ENCODE assay signal across 8 cellular contexts in genomic region chr16:29745126-29745852, GRCh38. TPM values are rescaled to one million over a fixed set of nuclear protein-coding genes. Genes with fewer than 3 reads are reported as not detected.
DNase-seq lines count a peak whose midpoint lies in the region; ATAC-seq and TF ChIP-seq lines count a peak whose summit lies in the region.

No MANE protein-coding gene starts in this region.

- POLR2A ChIA-PET in activated B cell treated with CpG ODN at 0.5 μM for 24 hours (lab: Charles Lee) = interaction anchor here (0.5 to 1.2 kb wide), 10 partner anchors 9 to 181 kb away, joined by 3 to 5 read pairs (median 4); partner anchors contain the start of genes KCTD13, KIF22 and ZG16

- H3K4me3 ChIP-seq in gastroesophageal sphincter (peak overlapping the region; percentile 17 to 42), thyroid gland (replicated peaks in 1 of 3) (peak overlapping the region in 1 of 3 donors; percentile 9)

- peak overlapping the region; percentile 96 for H3K27ac Mint-ChIP-seq in activated B cell treated with CpG ODN at 0.5 μM for 24 hours

- WGBS in gastroesophageal sphincter (ENCODE audit: low coverage in 1 of 2), 2 donors = 59 to 70% methylated on average over 3 to 4 of the region's 16 CpGs
- WGBS in thyroid gland, 2 donors = 85 to 86% methylated on average over 16 of the region's 16 CpGs

- peaks cover 47% of the 10 kb centered on the region for H3K36me3 Mint-ChIP-seq in activated B cell treated with CpG ODN at 0.5 μM for 24 hours (ENCODE audit: low read depth)

- ATAC-seq in GM18520 (IDR thresholded peaks at IDR 0.05; ENCODE audit: unreplicated experiment) = peak; percentile 5
- peak; percentile 49 for ATAC-seq in HG03025 (IDR thresholded peaks at IDR 0.05; ENCODE audit: low FRiP score, unreplicated experiment)
- peak; percentile 70 for ATAC-seq in activated B cell treated with CpG ODN at 0.5 μM for 24 hours (ENCODE audit: low read depth)
- ATAC-seq in gastroesophageal sphincter = no peak
- no peak for ATAC-seq in HG03095 (IDR thresholded peaks at IDR 0.05; ENCODE audit: unreplicated experiment)

- no peaks in the 10 kb centered on the region for H3K9me3 ChIP-seq in gastroesophageal sphincter
- H3K9me3 ChIP-seq in thyroid gland = no peaks in the 10 kb centered on the region

- intact Hi-C loops in activated B cell treated with CpG ODN at 0.5 μM for 24 hours (cut with micrococcal nuclease) = loop anchor here (2.0 to 5.0 kb wide), 2 partner anchors 44 to 217 kb away; partner anchors contain the start of gene TMEM219
- intact Hi-C loops in thyroid gland (cut with DNase I) = no loop called here

- H3K27ac ChIP-seq in gastroesophageal sphincter = peak overlapping the region in 1 of 4 donors; percentile 42
- H3K27ac ChIP-seq in thyroid gland = no peak overlapping the region

- no peaks in the 10 kb centered on the region for H3K9me3 Mint-ChIP-seq in activated B cell treated with CpG ODN at 0.5 μM for 24 hours

- CTCF ChIA-PET in activated B cell treated with CpG ODN at 0.5 μM for 24 hours (lab: Charles Lee) = interaction anchor here (1.1 kb wide), 1 partner anchor 43 kb away, joined by 4 read pairs; no protein-coding TSS in a partner anchor

- DNase-seq in activated B cell treated with CpG ODN at 0.5 μM for 24 hours (peak; percentile 47), DMS79 (lab: John Stamatoyannopoulos, UW) (no peak), thyroid gland (no peak)
- DNase-seq in stimulated activated CD8-positive, alpha-beta memory T cell treated with anti-CD3 and anti-CD28 coated beads, Interleukin-4, amount 100 ng/mL, for 48 hours = peak; percentile 71

- no peak for TF ChIP-seq EP300 in gastroesophageal sphincter (IDR thresholded peaks at IDR 0.05)

- no peaks in the 10 kb centered on the region for H3K27me3 Mint-ChIP-seq in activated B cell treated with CpG ODN at 0.5 μM for 24 hours

- TF ChIP-seq POLR2A in gastroesophageal sphincter (IDR thresholded peaks at IDR 0.05) = no peak
- no peak for TF ChIP-seq POLR2A in thyroid gland (IDR thresholded peaks at IDR 0.05)

- peaks cover 22% of the 10 kb centered on the region for H3K27me3 ChIP-seq in gastroesophageal sphincter
- H3K27me3 ChIP-seq in thyroid gland = no peaks in the 10 kb centered on the region

- H3K4me3 Mint-ChIP-seq in activated B cell treated with CpG ODN at 0.5 μM for 24 hours = peak overlapping the region; percentile 94

- H3K36me3 ChIP-seq in gastroesophageal sphincter (no peaks in the 10 kb centered on the region), thyroid gland (no peaks in the 10 kb centered on the region)

- H3K4me1 Mint-ChIP-seq in activated B cell treated with CpG ODN at 0.5 μM for 24 hours = peaks cover 71% of the 10 kb centered on the region

- H3K4me1 ChIP-seq in gastroesophageal sphincter = no peaks in the 10 kb centered on the region
- no peaks in the 10 kb centered on the region for H3K4me1 ChIP-seq in thyroid gland

- TF ChIP-seq CTCF in activated B cell treated with CpG ODN at 0.5 μM for 24 hours (IDR thresholded peaks at IDR 0.05) (no peak), gastroesophageal sphincter (IDR thresholded peaks at IDR 0.05) (no peak), thyroid gland (IDR thresholded peaks at IDR 0.05) (no peak)

RNA-seq across cellular contexts. Expression of gene C16orf54, which starts 0.5 kb away (rescaled TPM):
- total RNA-seq in activated B cell treated with CpG ODN at 0.5 μM for 24 hours = 20.4 and 22.5 TPM in 2 replicates
- total RNA-seq in gastroesophageal sphincter = 1 to 10 TPM in 2 of 4 donors, under 1 TPM in 2; 0.32 to 2.7 (median 1.3) TPM
- under 1 TPM; 0.22 to 0.83 (median 0.37) TPM for total RNA-seq in thyroid gland

RNA-seq across cellular contexts. Expression of gene ZG16, which starts 32.8 kb away (rescaled TPM):
- not detected in 2 replicates for total RNA-seq in activated B cell treated with CpG ODN at 0.5 μM for 24 hours
- not detected for total RNA-seq in gastroesophageal sphincter
- total RNA-seq in thyroid gland = not detected

RNA-seq across cellular contexts. Expression of gene KIF22, which starts 45.3 kb away (rescaled TPM):
- 33.1 and 40.1 TPM in 2 replicates for total RNA-seq in activated B cell treated with CpG ODN at 0.5 μM for 24 hours
- total RNA-seq in gastroesophageal sphincter = 10 to 100 TPM in 3 of 4 donors, 1 to 10 TPM in 1; 9.4 to 17.3 (median 12.8) TPM
- total RNA-seq in thyroid gland = 10 to 100 TPM; 38.4 to 68.6 (median 57.2) TPM

Comparison
In these comparisons a context has a peak if more than half of its experiments do, and no peak if none do; other contexts are left out.
1. ATAC-seq: peak in GM18520 (single experiment), HG03025 (single experiment) and activated B cell treated with CpG ODN at 0.5 μM for 24 hours (single experiment); none in gastroesophageal sphincter (single experiment) and HG03095 (single experiment).
2. DNase-seq: peak in activated B cell treated with CpG ODN at 0.5 μM for 24 hours (single experiment) and stimulated activated CD8-positive, alpha-beta memory T cell treated with anti-CD3 and anti-CD28 coated beads, Interleukin-4, amount 100 ng/mL, for 48 hours (single experiment); none in DMS79 (single experiment) and thyroid gland (0 of 2).